In genomic region chr18:61896767-61897166, GRCh38 we compare ENCODE assay signal across 12 cellular contexts. TPM values are rescaled to one million over a fixed set of nuclear protein-coding genes. Genes with fewer than 3 reads are reported as not detected.
DNase-seq lines count a peak whose midpoint lies in the region; ATAC-seq and TF ChIP-seq lines count a peak whose summit lies in the region.
"Had no signal": no experiment of that assay in that cellular context is flagged by ENCODE, and none has a peak within 500 bp of the region (broad histone marks: within the 10 kb centered on the region; RNA-seq: fewer than 3 reads in every experiment).

No MANE protein-coding gene starts in this region.

- H3K4me3 ChIP-seq in esophagus squamous epithelium (no peak overlapping the region), muscle layer of colon (ENCODE audit: low read depth in 1 of 2, low read length in 2 of 2) (no peak overlapping the region)
- H3K4me3 ChIP-seq in CD8-positive, alpha-beta T cell (ENCODE audit: low read depth, low read length), result no peak overlapping the region
- H3K4me3 ChIP-seq: BLaER1 had no signal

- H3K4me3 Mint-ChIP-seq in CD8-positive, alpha-beta T cell, result no peak overlapping the region
- no peak overlapping the region for H3K4me3 Mint-ChIP-seq in activated CD4-positive, alpha-beta memory T cell treated with anti-CD3 and anti-CD28 coated beads, Interleukin-2, amount 10 ng/mL, durations not matched to agents 7 days and 5 days
- H3K4me3 Mint-ChIP-seq: T-cell had no signal

- H3K27ac ChIP-seq in esophagus squamous epithelium (peak overlapping the region; percentile 54 to 71 (median 68)), muscle layer of colon (ENCODE audit: low read depth, low read length) (peak overlapping the region; percentile 27)
- no peak overlapping the region for H3K27ac ChIP-seq in CD8-positive, alpha-beta T cell (ENCODE audit: low read depth, low read length)
- H3K27ac ChIP-seq: BLaER1 had no signal

- no peak for TF ChIP-seq CTCF in esophagus squamous epithelium (IDR thresholded peaks at IDR 0.05)
- no peak for TF ChIP-seq CTCF in CD8-positive, alpha-beta T cell (IDR thresholded peaks at IDR 0.05)

- H3K9me3 Mint-ChIP-seq in CD8-positive, alpha-beta T cell, result no peaks in the 10 kb centered on the region
- no peaks in the 10 kb centered on the region for H3K9me3 Mint-ChIP-seq in activated CD4-positive, alpha-beta memory T cell treated with anti-CD3 and anti-CD28 coated beads, Interleukin-2, amount 10 ng/mL, durations not matched to agents 7 days and 5 days
- H3K9me3 Mint-ChIP-seq: T-cell had no signal

- H3K27me3 ChIP-seq in esophagus squamous epithelium, result peaks cover 0 to 5% (median 0%) of the 10 kb centered on the region in 4 donors
- H3K27me3 ChIP-seq in muscle layer of colon (ENCODE audit: control insufficient read depth in 1 of 2, insufficient read depth in 2 of 2, low read length in 2 of 2), result no peaks in the 10 kb centered on the region
- no peaks in the 10 kb centered on the region for H3K27me3 ChIP-seq in CD8-positive, alpha-beta T cell (ENCODE audit: insufficient read depth, low read length)

- H3K27me3 Mint-ChIP-seq in CD8-positive, alpha-beta T cell (ENCODE audit: low read depth), result peaks cover 36% of the 10 kb centered on the region
- peaks cover 44% of the 10 kb centered on the region for H3K27me3 Mint-ChIP-seq in activated CD4-positive, alpha-beta memory T cell treated with anti-CD3 and anti-CD28 coated beads, Interleukin-2, amount 10 ng/mL, durations not matched to agents 7 days and 5 days

- no peaks in the 10 kb centered on the region for H3K36me3 ChIP-seq in esophagus squamous epithelium
- H3K36me3 ChIP-seq in muscle layer of colon (ENCODE audit: insufficient read depth, low read length), result no peaks in the 10 kb centered on the region
- no peaks in the 10 kb centered on the region for H3K36me3 ChIP-seq in CD8-positive, alpha-beta T cell (ENCODE audit: insufficient read depth, low read length)
- H3K36me3 ChIP-seq: BLaER1 had no signal

- 19 to 34% methylated on average over 5 of the region's 5 CpGs for WGBS in esophagus squamous epithelium, 2 donors

- TF ChIP-seq POLR2A in esophagus squamous epithelium (IDR thresholded peaks at IDR 0.05), result no peak

- H3K9me3 ChIP-seq in esophagus squamous epithelium (no peaks in the 10 kb centered on the region), muscle layer of colon (ENCODE audit: low read length) (no peaks in the 10 kb centered on the region)
- H3K9me3 ChIP-seq in CD8-positive, alpha-beta T cell (ENCODE audit: low read length), result no peaks in the 10 kb centered on the region
- H3K9me3 ChIP-seq: BLaER1 had no signal

- peaks cover 3% of the 10 kb centered on the region for H3K36me3 Mint-ChIP-seq in CD8-positive, alpha-beta T cell
- no peaks in the 10 kb centered on the region for H3K36me3 Mint-ChIP-seq in activated CD4-positive, alpha-beta memory T cell treated with anti-CD3 and anti-CD28 coated beads, Interleukin-2, amount 10 ng/mL, durations not matched to agents 7 days and 5 days (ENCODE audit: low read depth)
- H3K36me3 Mint-ChIP-seq: naive B cell, T-cell had no signal

- no peak overlapping the region for H3K9ac ChIP-seq in muscle layer of colon (ENCODE audit: low read length)
- H3K9ac ChIP-seq: BLaER1 had no signal

- intact Hi-C loops in esophagus squamous epithelium (cut with DNase I), result no loop called here
- intact Hi-C loops in CD8-positive, alpha-beta T cell (cut with DNase I, micrococcal nuclease), result no loop called here

- DNase-seq in AG20443 (ENCODE audit: low spot score), result peak; percentile 78
- DNase-seq in SK-N-DZ (ENCODE audit: low spot score), result peak; percentile 85
- no peak for DNase-seq in esophagus squamous epithelium (lab: John Stamatoyannopoulos, UW)
- no peak for DNase-seq in CD8-positive, alpha-beta T cell
- no peak for DNase-seq in activated CD4-positive, alpha-beta memory T cell treated with anti-CD3 and anti-CD28 coated beads, Interleukin-2, amount 10 ng/mL, durations not matched to agents 7 days and 5 days
- DNase-seq: effector memory CD4-positive, alpha-beta T cell; naive B cell; T-cell had no signal

- ATAC-seq in HG02970 (IDR thresholded peaks at IDR 0.05; ENCODE audit: low FRiP score, unreplicated experiment), result no peak
- ATAC-seq in HG02798 (IDR thresholded peaks at IDR 0.05; ENCODE audit: poor library complexity, unreplicated experiment), result no peak
- no peak for ATAC-seq in CD8-positive, alpha-beta T cell
- ATAC-seq: T-cell had no signal

- POLR2A ChIA-PET in CD8-positive, alpha-beta T cell (lab: Charles Lee), result no interaction called here
- POLR2A ChIA-PET in activated CD4-positive, alpha-beta memory T cell treated with anti-CD3 and anti-CD28 coated beads, Interleukin-2, amount 10 ng/mL, durations not matched to agents 7 days and 5 days (lab: Charles Lee), result no interaction called here

- CTCF ChIA-PET in CD8-positive, alpha-beta T cell (lab: Charles Lee), result interaction anchor here (1.3 to 1.7 kb wide), 2 partner anchors 8 to 234 kb away, joined by 4 to 5 read pairs; no protein-coding TSS in a partner anchor
- CTCF ChIA-PET in activated CD4-positive, alpha-beta memory T cell treated with anti-CD3 and anti-CD28 coated beads, Interleukin-2, amount 10 ng/mL, durations not matched to agents 7 days and 5 days (lab: Charles Lee), result no interaction called here

- H3K4me1 Mint-ChIP-seq in CD8-positive, alpha-beta T cell (ENCODE audit: low read depth), result peaks cover 13% of the 10 kb centered on the region
- peaks cover 12% of the 10 kb centered on the region for H3K4me1 Mint-ChIP-seq in activated CD4-positive, alpha-beta memory T cell treated with anti-CD3 and anti-CD28 coated beads, Interleukin-2, amount 10 ng/mL, durations not matched to agents 7 days and 5 days

- H3K4me1 ChIP-seq in esophagus squamous epithelium (peaks cover 8 to 53% (median 13%) of the 10 kb centered on the region in 3 donors), muscle layer of colon (ENCODE audit: insufficient read depth, low read length) (peaks cover 17% of the 10 kb centered on the region)
- peaks cover 9% of the 10 kb centered on the region for H3K4me1 ChIP-seq in CD8-positive, alpha-beta T cell (ENCODE audit: insufficient read depth, low read length)

- no peak overlapping the region for H3K27ac Mint-ChIP-seq in CD8-positive, alpha-beta T cell
- no peak overlapping the region for H3K27ac Mint-ChIP-seq in activated CD4-positive, alpha-beta memory T cell treated with anti-CD3 and anti-CD28 coated beads, Interleukin-2, amount 10 ng/mL, durations not matched to agents 7 days and 5 days
- H3K27ac Mint-ChIP-seq: naive B cell, T-cell had no signal

RNA-seq across cellular contexts. Expression of gene RNF152, which starts 4.0 kb away (rescaled TPM):
- polyA plus RNA-seq in SK-N-DZ (2014; cell fraction: cytosol; rRNA removed), result 3.9 and 6.3 TPM in 2 replicates
- 2.0 and 2.2 TPM in 2 replicates for polyA plus RNA-seq in SK-N-DZ (2014; cell fraction: nucleus; rRNA removed)
- 10 to 100 TPM in 2 of 4 donors, 1 to 10 TPM in 2; 6.8 to 23.1 (median 15.9) TPM for total RNA-seq in esophagus squamous epithelium
- 1 to 10 TPM; 1.4 to 1.6 TPM for total RNA-seq in CD8-positive, alpha-beta T cell
- total RNA-seq in activated CD4-positive, alpha-beta memory T cell treated with anti-CD3 and anti-CD28 coated beads, Interleukin-2, amount 10 ng/mL, durations not matched to agents 7 days and 5 days, result under 1 TPM in 1 of 2 experiments, not detected in 1; 0.03 TPM

Comparison
In these comparisons a context has a peak if more than half of its experiments do, and no peak if none do; other contexts are left out.
1. DNase-seq: peak in AG20443 (single experiment) and SK-N-DZ (single experiment); none in esophagus squamous epithelium (single experiment), CD8-positive, alpha-beta T cell (0 of 7) and activated CD4-positive, alpha-beta memory T cell treated with anti-CD3 and anti-CD28 coated beads, Interleukin-2, amount 10 ng/mL, durations not matched to agents 7 days and 5 days (single experiment).